Comparison of ENCODE assay signal across 8 cellular contexts in genomic region chr19:12564016-12564664, GRCh38. TPM values are rescaled to one million over a fixed set of nuclear protein-coding genes. Genes with fewer than 3 reads are reported as not detected.
DNase-seq lines count a peak whose midpoint lies in the region; ATAC-seq and TF ChIP-seq lines count a peak whose summit lies in the region.

No MANE protein-coding gene starts in this region.

- no peak overlapping the region for H2AFZ ChIP-seq in GM23338

- H3K27ac ChIP-seq in GM23338 (ENCODE audit: low read depth) (no peak overlapping the region), VCaP (no peak overlapping the region), brain microvascular endothelial cell (no peak overlapping the region)

- peaks cover 2% of the 10 kb centered on the region; the same call in 1 of the 3 replicates for H3K4me1 Mint-ChIP-seq in GM23338

- no peaks in the 10 kb centered on the region for H3K36me3 Mint-ChIP-seq in GM23338 (ENCODE audit: low read depth)

- no peak overlapping the region for H3K27ac Mint-ChIP-seq in GM23338

- POLR2A ChIA-PET in AG04449 (lab: Yijun Ruan, JAX): interaction anchor here (1.2 kb wide), 1 partner anchor 105 kb away, joined by 4 read pairs; a partner anchor contains a TSS

- ATAC-seq in GM23338 (peak; percentile 94), HG03460 (IDR thresholded peaks at IDR 0.05; ENCODE audit: unreplicated experiment) (no peak)

- H3K4me3 Mint-ChIP-seq in GM23338: no peak overlapping the region

- H3K79me2 ChIP-seq in GM23338 (replicated peaks; ENCODE audit: insufficient read depth): no peaks in the 10 kb centered on the region

- no peaks in the 10 kb centered on the region for H3F3A ChIP-seq in GM23338 (replicated peaks; ENCODE audit: low read depth)

- DNase-seq in AG04449 (ENCODE audit: low read depth, low spot score) (peak; percentile 76), GM23338 (ENCODE audit: low spot score) (peak; percentile 91), NCI-H2227 (lab: John Stamatoyannopoulos, UW; ENCODE audit: unreplicated experiment) (peak; percentile 84), brain microvascular endothelial cell (peak; percentile 90), iPS-NIHi7 (ENCODE audit: extremely low spot score) (peak; percentile 96), smooth muscle cell of the brain vasculature (ENCODE audit: low read depth, low spot score) (peak; percentile 51)

- H3K4me3 ChIP-seq in AG04449 (ENCODE audit: low read depth, low read length): no peak overlapping the region
- no peak overlapping the region for H3K4me3 ChIP-seq in GM23338
- H3K4me3 ChIP-seq in brain microvascular endothelial cell (ENCODE audit: low read depth, low read length): no peak overlapping the region

- H3K9me2 ChIP-seq in GM23338 (ENCODE audit: insufficient read depth): no peaks in the 10 kb centered on the region

- H3K4me2 ChIP-seq in GM23338: no peak overlapping the region

- peak; percentile 97 for TF ChIP-seq CTCF in AG04449 (IDR thresholded peaks at IDR 0.05; ENCODE audit: insufficient read depth, low read length, missing control alignments)
- peak; percentile 96 to 97 for TF ChIP-seq CTCF in GM23338 (conservative IDR thresholded peaks at IDR 0.05; ENCODE audit: low read depth in 2 of 2)
- peak; percentile 93 for TF ChIP-seq CTCF in VCaP (conservative IDR thresholded peaks at IDR 0.05)
- peak; percentile 98 for TF ChIP-seq CTCF in brain microvascular endothelial cell (IDR thresholded peaks at IDR 0.05; ENCODE audit: low read depth, low read length, missing control alignments)

- in situ Hi-C loops in brain microvascular endothelial cell (cut with HindIII; ENCODE audit: low pct_ligation_motif_present, low sequenced_read_pairs): no loop called here

- CTCF ChIA-PET in AG04449 (lab: Yijun Ruan, JAX): interaction anchor here (0.6 to 13.7 kb wide), 27 partner anchors 9 to 504 kb away, joined by 3 to 224 read pairs (median 5); partner anchors contain the start of genes MAN2B1, WDR83, ZNF490 and ZNF564

- H3K36me3 ChIP-seq in GM23338 (ENCODE audit: insufficient read depth): no peaks in the 10 kb centered on the region
- no peaks in the 10 kb centered on the region for H3K36me3 ChIP-seq in brain microvascular endothelial cell (replicated peaks)

- no peaks in the 10 kb centered on the region for H3K4me1 ChIP-seq in GM23338 (ENCODE audit: insufficient read depth)

- no peaks in the 10 kb centered on the region for H4K20me1 ChIP-seq in GM23338 (replicated peaks; ENCODE audit: insufficient read depth)

- H3K27me3 Mint-ChIP-seq in GM23338 (ENCODE audit: insufficient read depth, low read depth, poor library complexity): peaks cover 10% of the 10 kb centered on the region

- no peaks in the 10 kb centered on the region for H3K9me3 Mint-ChIP-seq in GM23338

- no peaks in the 10 kb centered on the region for H3K27me3 ChIP-seq in GM23338 (ENCODE audit: insufficient read depth)
- H3K27me3 ChIP-seq in brain microvascular endothelial cell (replicated peaks): no peaks in the 10 kb centered on the region

TF ChIP-seq in GM23338, 12 proteins besides CTCF, POLR2A, EP300 and RAD21:
- TF ChIP-seq STAT1 (IDR thresholded peaks at IDR 0.05; ENCODE audit: unreplicated experiment) (no peak), ZNF114 (CRISPR knock-in tag; IDR thresholded peaks at IDR 0.05) (no peak), JUNB (IDR thresholded peaks at IDR 0.05; ENCODE audit: unreplicated experiment) (no peak), REST (IDR thresholded peaks at IDR 0.05; ENCODE audit: unreplicated experiment) (no peak), POLR2AphosphoS5 (IDR thresholded peaks at IDR 0.05; ENCODE audit: low read depth) (no peak), ZNF462 (CRISPR knock-in tag; IDR thresholded peaks at IDR 0.05) (no peak), EZH2phosphoT487 (IDR thresholded peaks at IDR 0.05; ENCODE audit: unreplicated experiment) (no peak), CREB1 (CRISPR knock-in tag; IDR thresholded peaks at IDR 0.05; ENCODE audit: low read depth) (no peak), ZNF331 (CRISPR knock-in tag; IDR thresholded peaks at IDR 0.05; ENCODE audit: low read depth) (no peak)

RNA-seq across cellular contexts. Expression of gene ZNF564, which starts 12.9 kb away (rescaled TPM):
- 8.6 and 8.9 TPM in 2 replicates for total RNA-seq in GM23338 (2014; rRNA removed; shearing (Covaris generic))
- polyA plus RNA-seq in GM23338 (2016; fragmentation: Nextera tagmentation; extraction: Ambion mirVana): 5.8 and 7.1 TPM in 2 replicates

RNA-seq across cellular contexts. Expression of gene ZNF490, which starts 46.5 kb away (rescaled TPM):
- total RNA-seq in GM23338 (2014; rRNA removed; shearing (Covaris generic)): 7.3 and 8.5 TPM in 2 replicates
- 1.3 and 1.4 TPM in 2 replicates for polyA plus RNA-seq in GM23338 (2016; fragmentation: Nextera tagmentation; extraction: Ambion mirVana)

RNA-seq across cellular contexts. Expression of gene ZNF791, which starts 46.6 kb away (rescaled TPM):
- 15.3 TPM in 2 replicates for total RNA-seq in GM23338 (2014; rRNA removed; shearing (Covaris generic))
- 9.8 and 12.2 TPM in 2 replicates for polyA plus RNA-seq in GM23338 (2016; fragmentation: Nextera tagmentation; extraction: Ambion mirVana)
